In the genomic region with DNA sequence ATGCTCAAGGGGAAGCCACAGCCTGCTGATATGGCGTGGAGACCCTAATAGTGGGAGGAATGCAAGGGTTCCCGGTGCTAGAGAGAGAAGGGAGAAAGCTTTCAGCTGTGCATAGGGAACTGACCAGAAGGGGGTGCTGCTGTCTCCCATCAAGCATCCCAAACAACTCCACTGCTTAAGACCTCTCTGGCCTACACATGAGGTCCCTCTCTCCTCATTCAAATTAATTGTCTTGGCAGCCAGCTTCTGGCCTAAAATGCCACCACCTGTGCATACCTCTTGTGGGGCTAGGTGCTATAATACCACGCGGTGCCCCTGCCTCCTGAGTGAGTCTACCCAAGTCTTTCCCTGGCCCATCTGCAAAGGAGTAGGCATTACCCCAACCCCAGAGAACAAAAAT, we compare ENCODE assay signal across 8 cellular contexts. TPM values are rescaled to one million over a fixed set of nuclear protein-coding genes. Genes with fewer than 3 reads are reported as not detected.
A peak's percentile ranks its signal among the peaks of the same experiment; 100 is the strongest.
DNase-seq lines count a peak whose midpoint lies in the region; ATAC-seq and TF ChIP-seq lines count a peak whose summit lies in the region.

No MANE protein-coding gene starts in this region.

- POLR2A ChIA-PET in MCF 10A (lab: Yijun Ruan, JAX) = interaction anchor here (1.0 to 1.8 kb wide), 4 partner anchors 9 to 33 kb away, joined by 3 to 9 read pairs (median 6); a partner anchor contains a TSS

- H3K27ac Mint-ChIP-seq in MCF 10A (ENCODE audit: low read depth, unreplicated experiment) = no peak overlapping the region

- CTCF ChIA-PET in MCF 10A (lab: Yijun Ruan, JAX) = interaction anchor here (0.5 to 5.7 kb wide), 19 partner anchors 9 to 490 kb away, joined by 3 to 65 read pairs (median 3); a partner anchor contains a TSS

- peak; percentile 8 for DNase-seq in NCI-H2107 treated with DMSO at 0.1 percent for 48 hours (lab: John Stamatoyannopoulos, UW; ENCODE audit: unreplicated experiment)
- DNase-seq in NCI-H2107 (lab: John Stamatoyannopoulos, UW) = no peak
- peak; percentile 57 for DNase-seq in MV-4-11 (lab: John Stamatoyannopoulos, UW)
- peak; percentile 27 for DNase-seq in T-helper 22 cell (ENCODE audit: low read depth)
- peak; percentile 72 for DNase-seq in MCF 10A (ENCODE audit: unreplicated experiment)
- DNase-seq in inferior parietal cortex (ENCODE audit: extremely low spot score) = peak; percentile 64
- peak; percentile 53 for DNase-seq in stimulated activated CD4-positive, alpha-beta T cell treated with anti-CD3 and anti-CD28 coated beads, Interleukin-4, amount 100 ng/mL, for 1 hour

- H3K4me3 Mint-ChIP-seq in MCF 10A (ENCODE audit: unreplicated experiment) = no peak overlapping the region

- ATAC-seq in HG03432 (IDR thresholded peaks at IDR 0.05; ENCODE audit: unreplicated experiment) = no peak

- H3K4me1 Mint-ChIP-seq in MCF 10A (ENCODE audit: insufficient read depth, unreplicated experiment) = no peaks in the 10 kb centered on the region

- peak; percentile 78 for TF ChIP-seq CTCF in MCF 10A (IDR thresholded peaks at IDR 0.05; ENCODE audit: unreplicated experiment)

- H3K27me3 Mint-ChIP-seq in MCF 10A (ENCODE audit: insufficient read depth, unreplicated experiment) = no peaks in the 10 kb centered on the region

- intact Hi-C loops in MCF 10A (cut with micrococcal nuclease) = loop anchor here (1.0 kb wide), 1 partner anchor 67 kb away; a partner anchor contains a TSS

- no TSS peak for BruUV-seq in MCF 10A (replicated peaks; lab: Mats Ljungman, UMichigan)

- H3K36me3 Mint-ChIP-seq in MCF 10A (ENCODE audit: insufficient read depth, unreplicated experiment) = peaks cover 15% of the 10 kb centered on the region

- H3K9me3 Mint-ChIP-seq in MCF 10A (ENCODE audit: unreplicated experiment) = no peaks in the 10 kb centered on the region

RNA-seq across cellular contexts. Expression of a gene that starts 14.5 kb away (rescaled TPM):
- total RNA-seq in MCF 10A (2022) = 37.8 and 58.8 TPM in 2 replicates

RNA-seq across cellular contexts. Expression of a gene that starts 20.6 kb away (rescaled TPM):
- not detected in 2 replicates for total RNA-seq in MCF 10A (2022)

RNA-seq across cellular contexts. Expression of a gene that starts 28.1 kb away (rescaled TPM):
- 0.32 TPM in 1 of 2 replicates, not detected in the other for total RNA-seq in MCF 10A (2022)

RNA-seq across cellular contexts. Expression of a gene that starts 33.4 kb away (rescaled TPM):
- 51.5 and 54.8 TPM in 2 replicates for total RNA-seq in MCF 10A (2022)

RNA-seq across cellular contexts. Expression of a gene that starts 40.7 kb away (rescaled TPM):
- total RNA-seq in MCF 10A (2022) = not detected in 2 replicates
